21 cellular contexts compared by ENCODE assay signal in genomic region chr20:48599748-48600469, GRCh38.
"Had no signal": no experiment of that assay in that cellular context is flagged by ENCODE, and none has a peak within 500 bp of the region (broad histone marks: within the 10 kb centered on the region; RNA-seq: fewer than 3 reads in every experiment).

No MANE protein-coding gene starts in this region.

- H3K27ac Mint-ChIP-seq: activated naive CD8-positive, alpha-beta T cell treated with anti-CD3 and anti-CD28 coated beads, Interleukin-2, amount 50 U/mL, for 24 hours; effector memory CD8-positive, alpha-beta T cell; immature natural killer cell; T-helper 2 cell treated with Interferon-gamma antibody and Interleukin-4, amounts not matched to agents 5 μg/mL and 100 μg/mL, for 36 hours had no signal

- H3K4me3 Mint-ChIP-seq: activated naive CD8-positive, alpha-beta T cell treated with anti-CD3 and anti-CD28 coated beads, Interleukin-2, amount 50 U/mL, for 24 hours; effector memory CD8-positive, alpha-beta T cell; immature natural killer cell; nephron progenitor cell; T-helper 2 cell treated with Interferon-gamma antibody and Interleukin-4, amounts not matched to agents 5 μg/mL and 100 μg/mL, for 36 hours had no signal

- H3K4me1 ChIP-seq: body of pancreas, left lung, parathyroid adenoma had no signal

- DNase-seq: activated naive CD4-positive, alpha-beta T cell treated with Interleukin-2 at 50 U/mL for 16 hours; activated naive CD8-positive, alpha-beta T cell treated with anti-CD3 and anti-CD28 coated beads, Interleukin-2, amount 50 U/mL, for 24 hours; activated T-cell treated with anti-CD3 and anti-CD28 coated beads, Interleukin-2, amount 50 U/mL, for 1 hour; body of pancreas; effector memory CD8-positive, alpha-beta T cell; foreskin melanocyte; immature natural killer cell; kidney glomerular epithelial cell; left lung; mammary epithelial cell; nephron progenitor cell; nucleus accumbens; SK-N-SH; stimulated activated CD4-positive, alpha-beta T cell treated with anti-CD3 and anti-CD28 coated beads, Interleukin-4, amount 100 ng/mL, for 4 hours; stimulated activated naive CD8-positive, alpha-beta T cell treated with anti-CD3 and anti-CD28 coated beads, Interleukin-15, Interleukin-2, amounts not matched to agents 100 U/mL and 50 U/mL, for 24 hours had no signal

- H3K4me3 ChIP-seq: body of pancreas, cardiac muscle cell, hepatocyte, left lung had no signal

- H3K9me3 ChIP-seq: body of pancreas, left lung, SK-N-SH had no signal

- ATAC-seq: activated naive CD8-positive, alpha-beta T cell treated with anti-CD3 and anti-CD28 coated beads, Interleukin-2, amount 50 U/mL, for 24 hours; body of pancreas; effector memory CD8-positive, alpha-beta T cell; esophagus mucosa; left lung; stimulated activated naive CD8-positive, alpha-beta T cell treated with anti-CD3 and anti-CD28 coated beads, Interleukin-15, Interleukin-2, amounts not matched to agents 100 U/mL and 50 U/mL, for 24 hours had no signal

- H3K27me3 ChIP-seq: body of pancreas, cardiac muscle cell, hepatocyte had no signal

- H3K36me3 Mint-ChIP-seq: immature natural killer cell had no signal

- H3K36me3 ChIP-seq: cardiac muscle cell, left lung had no signal

- H3K4me1 Mint-ChIP-seq: activated naive CD8-positive, alpha-beta T cell treated with anti-CD3 and anti-CD28 coated beads, Interleukin-2, amount 50 U/mL, for 24 hours; immature natural killer cell had no signal

- H3K27ac ChIP-seq: body of pancreas, cardiac muscle cell, hepatocyte, left lung, parathyroid adenoma, VCaP had no signal

- H3K9me3 Mint-ChIP-seq: activated naive CD8-positive, alpha-beta T cell treated with anti-CD3 and anti-CD28 coated beads, Interleukin-2, amount 50 U/mL, for 24 hours; effector memory CD8-positive, alpha-beta T cell; immature natural killer cell; T-helper 2 cell treated with Interferon-gamma antibody and Interleukin-4, amounts not matched to agents 5 μg/mL and 100 μg/mL, for 36 hours had no signal
